Comparison of ENCODE assay signal across 8 cellular contexts in genomic region chr17:74852237-74853047, GRCh38. TPM values are rescaled to one million over a fixed set of nuclear protein-coding genes. Genes with fewer than 3 reads are reported as not detected.
A peak's percentile ranks its signal among the peaks of the same experiment; 100 is the strongest.
DNase-seq lines count a peak whose midpoint lies in the region; ATAC-seq and TF ChIP-seq lines count a peak whose summit lies in the region.

No MANE protein-coding gene starts in this region.

- H3K4me1 ChIP-seq in SK-N-SH (ENCODE audit: control insufficient read depth in 1 of 2, insufficient read depth in 2 of 2, low read depth in 1 of 2, low read length in 1 of 2) (no peaks in the 10 kb centered on the region; a peak in 1 of 4 replicates), hepatocyte (ENCODE audit: insufficient read depth) (peaks cover 4% of the 10 kb centered on the region)

- H4K20me1 ChIP-seq in SK-N-SH (ENCODE audit: insufficient read depth): no peaks in the 10 kb centered on the region
- H4K20me1 ChIP-seq in hepatocyte (ENCODE audit: insufficient read depth, poor library complexity, severe bottlenecking): no peaks in the 10 kb centered on the region

- H3K79me2 ChIP-seq in SK-N-SH (ENCODE audit: insufficient read depth) (no peaks in the 10 kb centered on the region), hepatocyte (no peaks in the 10 kb centered on the region)

- no peaks in the 10 kb centered on the region for H3K9me3 ChIP-seq in SK-N-SH
- no peaks in the 10 kb centered on the region for H3K9me3 ChIP-seq in hepatocyte (ENCODE audit: low read depth)

- H2AFZ ChIP-seq in SK-N-SH (ENCODE audit: low read depth) (no peak overlapping the region), hepatocyte (no peak overlapping the region)

- ATAC-seq in SK-N-SH treated with all-trans-retinoic acid at 6 μM for 48 hours (no peak; the same call in 2 of the 3 replicates), HG03135 (IDR thresholded peaks at IDR 0.05; ENCODE audit: unreplicated experiment) (no peak)
- peak; percentile 84 for ATAC-seq in activated CD8-positive, alpha-beta T cell treated with anti-CD3 and anti-CD28 coated beads for 36 hours

- no peak for TF ChIP-seq RAD21 in SK-N-SH (IDR thresholded peaks at IDR 0.05; ENCODE audit: low read length)

- H3K9me2 ChIP-seq in SK-N-SH (no peaks in the 10 kb centered on the region), hepatocyte (replicated peaks; ENCODE audit: insufficient read depth) (no peaks in the 10 kb centered on the region)

- H3K9ac ChIP-seq in SK-N-SH: no peak overlapping the region

- no peak for TF ChIP-seq EP300 in SK-N-SH (IDR thresholded peaks at IDR 0.05; ENCODE audit: borderline replicate concordance in 1 of 2, low read depth in 1 of 2, low read length in 1 of 2)

- no peak overlapping the region for H3K4me3 ChIP-seq in SK-N-SH (ENCODE audit: low read depth in 2 of 2, low read length in 1 of 2)
- H3K4me3 ChIP-seq in hepatocyte: no peak overlapping the region

- H3K4me3 Mint-ChIP-seq in activated CD8-positive, alpha-beta T cell treated with anti-CD3 and anti-CD28 coated beads for 36 hours: peak overlapping the region; percentile 57

- POLR2A ChIA-PET in SK-N-SH (lab: Yijun Ruan, JAX): interaction anchor here (0.6 to 1.2 kb wide), 3 partner anchors 10 to 58 kb away, joined by 3 to 5 read pairs (median 3); partner anchors contain the start of gene FDXR
- POLR2A ChIA-PET in activated CD8-positive, alpha-beta T cell treated with anti-CD3 and anti-CD28 coated beads for 36 hours (lab: Charles Lee): interaction anchor here (1.3 to 1.4 kb wide), 2 partner anchors 10 to 13 kb away, joined by 3 read pairs; no protein-coding TSS in a partner anchor

- no peaks in the 10 kb centered on the region for H3K9me3 Mint-ChIP-seq in activated CD8-positive, alpha-beta T cell treated with anti-CD3 and anti-CD28 coated beads for 36 hours

- CTCF ChIA-PET in SK-N-SH (lab: Yijun Ruan, JAX): interaction anchor here (47.7 to 98.1 kb wide), 2 partner anchors 7 to 35 kb away, joined by 3869 read pairs; partner anchors contain the start of genes FDXR, GRIN2C and NAT9
- CTCF ChIA-PET in activated CD8-positive, alpha-beta T cell treated with anti-CD3 and anti-CD28 coated beads for 36 hours (lab: Charles Lee): interaction anchor here (1.0 to 3.2 kb wide), 9 partner anchors 8 to 195 kb away, joined by 3 to 15 read pairs (median 4); no protein-coding TSS in a partner anchor

- H3K4me2 ChIP-seq in SK-N-SH: no peak overlapping the region
- H3K4me2 ChIP-seq in hepatocyte: peak overlapping the region; percentile 75

- intact Hi-C loops in activated CD8-positive, alpha-beta T cell treated with anti-CD3 and anti-CD28 coated beads for 36 hours (cut with micrococcal nuclease): no loop called here

- no peak overlapping the region for H3K27ac Mint-ChIP-seq in activated CD8-positive, alpha-beta T cell treated with anti-CD3 and anti-CD28 coated beads for 36 hours

- DNase-seq in SK-N-SH: peak; percentile 81
- peak; percentile 53 for DNase-seq in activated CD8-positive, alpha-beta T cell treated with anti-CD3 and anti-CD28 coated beads for 36 hours
- DNase-seq in hepatocyte (ENCODE audit: low spot score): peak; percentile 76
- peak; percentile 52 to 57 for DNase-seq in stimulated activated CD4-positive, alpha-beta T cell treated with anti-CD3 and anti-CD28 coated beads, Interleukin-4, amount 100 ng/mL, for 48 hours (ENCODE audit: low read depth in 2 of 2)
- no peak for DNase-seq in NCI-H1105 (lab: John Stamatoyannopoulos, UW)
- DNase-seq in NCI-H345 (lab: John Stamatoyannopoulos, UW): no peak

- H3K27me3 ChIP-seq in SK-N-SH (ENCODE audit: insufficient read depth) (peaks cover 43% of the 10 kb centered on the region), hepatocyte (peaks cover 65% of the 10 kb centered on the region)

- H3F3A ChIP-seq in SK-N-SH (replicated peaks; ENCODE audit: insufficient read depth): no peaks in the 10 kb centered on the region

- no peaks in the 10 kb centered on the region for H3K36me3 ChIP-seq in SK-N-SH (replicated peaks in 1 of 2; ENCODE audit: control insufficient read depth in 1 of 2, insufficient read depth in 2 of 2, low read length in 1 of 2)
- H3K36me3 ChIP-seq in hepatocyte (replicated peaks; ENCODE audit: insufficient read depth, low read depth): no peaks in the 10 kb centered on the region

- WGBS in SK-N-SH (ENCODE audit: low lambda C conversion rate): 37% methylated on average over 26 of the region's 76 CpGs
- 20% methylated on average over 57 of the region's 76 CpGs for WGBS in hepatocyte (ENCODE audit: low lambda C conversion rate, missing lambda C conversion rate)

- H3K27me3 Mint-ChIP-seq in activated CD8-positive, alpha-beta T cell treated with anti-CD3 and anti-CD28 coated beads for 36 hours: peaks cover 49% of the 10 kb centered on the region

- H3K4me1 Mint-ChIP-seq in activated CD8-positive, alpha-beta T cell treated with anti-CD3 and anti-CD28 coated beads for 36 hours (ENCODE audit: low read depth): peaks cover 2% of the 10 kb centered on the region

- H3K27ac ChIP-seq in SK-N-SH (ENCODE audit: low read depth in 2 of 2, low read length in 1 of 2) (no peak overlapping the region), hepatocyte (no peak overlapping the region)

- H3K36me3 Mint-ChIP-seq in activated CD8-positive, alpha-beta T cell treated with anti-CD3 and anti-CD28 coated beads for 36 hours (ENCODE audit: low read depth): no peaks in the 10 kb centered on the region

- no peak for TF ChIP-seq CTCF in SK-N-SH (IDR thresholded peaks at IDR 0.05)
- TF ChIP-seq CTCF in activated CD8-positive, alpha-beta T cell treated with anti-CD3 and anti-CD28 coated beads for 36 hours (IDR thresholded peaks at IDR 0.05): no peak
- no peak for TF ChIP-seq CTCF in hepatocyte (IDR thresholded peaks at IDR 0.05; ENCODE audit: poor library complexity)

TF ChIP-seq in SK-N-SH, 30 proteins besides CTCF, POLR2A, EP300 and RAD21 (continues in another document):
- no peak for TF ChIP-seq RFX5 (IDR thresholded peaks at IDR 0.05; ENCODE audit: low read length)
- no peak for TF ChIP-seq NRF1 (IDR thresholded peaks at IDR 0.05; ENCODE audit: low read depth, low read length)
- TF ChIP-seq TAF1 (IDR thresholded peaks at IDR 0.05; ENCODE audit: borderline replicate concordance, low read depth, low read length): no peak
- TF ChIP-seq TEAD4 (IDR thresholded peaks at IDR 0.05; ENCODE audit: borderline replicate concordance, insufficient read depth): no peak

TF ChIP-seq in SK-N-SH treated with all-trans-retinoic acid at 6 μM for 48 hours, 23 proteins besides CTCF, POLR2A, EP300 and RAD21:
- TF ChIP-seq ZNF565 (CRISPR knock-in tag; conservative IDR thresholded peaks at IDR 0.05; ENCODE audit: low read depth): no peak
- TF ChIP-seq ARNTL (CRISPR knock-in tag; IDR thresholded peaks at IDR 0.05; ENCODE audit: borderline replicate concordance, low read depth): no peak
- no peak for TF ChIP-seq PPARA (CRISPR knock-in tag; IDR thresholded peaks at IDR 0.05; ENCODE audit: borderline replicate concordance)
- TF ChIP-seq TSHZ2 (CRISPR knock-in tag; IDR thresholded peaks at IDR 0.05): no peak
- TF ChIP-seq TOX (CRISPR knock-in tag; IDR thresholded peaks at IDR 0.05; ENCODE audit: borderline replicate concordance): no peak

RNA-seq across cellular contexts. Expression of gene GRIN2C, which starts 7.2 kb away (rescaled TPM):
- polyA plus RNA-seq in SK-N-SH (2012; rRNA removed) (0.39 and 0.45 TPM in 2 replicates), hepatocyte (0.13 and 0.27 TPM in 2 replicates)
- 0.05 and 0.08 TPM in 2 replicates for polyA plus RNA-seq in SK-N-SH (2012; cell fraction: cytosol; rRNA removed)
- polyA plus RNA-seq in SK-N-SH (2012; cell fraction: nucleus; rRNA removed): 4.1 and 9.2 TPM in 2 replicates
- not detected for total RNA-seq in activated CD8-positive, alpha-beta T cell treated with anti-CD3 and anti-CD28 coated beads for 36 hours
- total RNA-seq in hepatocyte: not detected in 2 replicates

RNA-seq across cellular contexts. Expression of gene FDXR, which starts 20.4 kb away (rescaled TPM):
- 86.7 and 89.5 TPM in 2 replicates for polyA plus RNA-seq in SK-N-SH (2012; rRNA removed)
- 38.8 and 57.6 TPM in 2 replicates for polyA plus RNA-seq in SK-N-SH (2012; cell fraction: cytosol; rRNA removed)
- 126 and 203 TPM in 2 replicates for polyA plus RNA-seq in SK-N-SH (2012; cell fraction: nucleus; rRNA removed)
- total RNA-seq in activated CD8-positive, alpha-beta T cell treated with anti-CD3 and anti-CD28 coated beads for 36 hours: 10 to 100 TPM; 20.0 to 24.3 TPM
- 9.3 and 12.2 TPM in 2 replicates for total RNA-seq in hepatocyte
- polyA plus RNA-seq in hepatocyte: 14.2 and 17.8 TPM in 2 replicates

RNA-seq across cellular contexts. Expression of gene FADS6, which starts 41.0 kb away (rescaled TPM):
- polyA plus RNA-seq in SK-N-SH (2012; rRNA removed) (not detected in 2 replicates), hepatocyte (1.4 and 4.3 TPM in 2 replicates)
- polyA plus RNA-seq in SK-N-SH (2012; cell fraction: cytosol; rRNA removed): not detected in 2 replicates
- polyA plus RNA-seq in SK-N-SH (2012; cell fraction: nucleus; rRNA removed): not detected in 2 replicates
- total RNA-seq in activated CD8-positive, alpha-beta T cell treated with anti-CD3 and anti-CD28 coated beads for 36 hours: not detected
- total RNA-seq in hepatocyte: 4.0 and 4.2 TPM in 2 replicates

Comparison
In these comparisons a context has a peak if more than half of its experiments do, and no peak if none do; other contexts are left out.
1. DNase-seq: peak in SK-N-SH (single experiment), activated CD8-positive, alpha-beta T cell treated with anti-CD3 and anti-CD28 coated beads for 36 hours (single experiment), hepatocyte (single experiment) and stimulated activated CD4-positive, alpha-beta T cell treated with anti-CD3 and anti-CD28 coated beads, Interleukin-4, amount 100 ng/mL, for 48 hours (2 of 2); none in NCI-H1105 (single experiment) and NCI-H345 (single experiment).